ENCODE assay signal across 9 cellular contexts in the genomic region with DNA sequence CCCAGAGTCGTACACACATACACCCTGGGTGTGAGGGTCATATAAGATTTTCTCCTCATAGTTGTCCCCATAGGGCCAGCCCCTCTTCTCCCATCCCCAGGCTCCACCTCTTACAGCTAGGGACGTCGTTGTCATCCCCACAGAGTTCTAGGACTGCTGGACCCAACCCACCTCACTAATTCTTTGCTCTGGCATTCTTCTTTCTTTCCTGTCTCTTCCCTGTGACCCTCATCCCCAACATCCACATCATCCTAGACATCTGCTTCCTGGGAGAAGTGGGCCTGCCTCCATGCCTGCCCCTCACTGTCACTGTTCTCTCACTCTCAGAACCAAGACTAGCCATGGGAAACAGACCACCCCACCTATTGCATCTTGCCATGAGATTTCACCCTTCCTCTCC. TPM values are rescaled to one million over a fixed set of nuclear protein-coding genes. Genes with fewer than 3 reads are reported as not detected.
A peak's percentile ranks its signal among the peaks of the same experiment; 100 is the strongest.
DNase-seq lines count a peak whose midpoint lies in the region; ATAC-seq and TF ChIP-seq lines count a peak whose summit lies in the region.
"Had no signal": no experiment of that assay in that cellular context is flagged by ENCODE, and none has a peak within 500 bp of the region (broad histone marks: within the 10 kb centered on the region; RNA-seq: fewer than 3 reads in every experiment).

No MANE protein-coding gene starts in this region.

- H3K4me3 ChIP-seq in BLaER1 treated with 17β-estradiol and CSF1 and Interleukin-3, amounts not matched to agents 10 nM and 100 nM, result peak overlapping the region; percentile 80 to 99 (median 93)
- H3K4me3 ChIP-seq in NT2/D1 (ENCODE audit: insufficient read length, low read depth) (peak overlapping the region; percentile 96), endodermal cell (ENCODE audit: low read length) (peak overlapping the region; percentile 96), neuron (ENCODE audit: low read length) (peak overlapping the region; percentile 95)

- peak overlapping the region; percentile 78 to 93 (median 88) for H3K9ac ChIP-seq in BLaER1 treated with 17β-estradiol and CSF1 and Interleukin-3, amounts not matched to agents 10 nM and 100 nM
- H3K9ac ChIP-seq in NT2/D1 (ENCODE audit: insufficient read length, low read depth), result peak overlapping the region; percentile 92
- peak overlapping the region; percentile 75 for H3K9ac ChIP-seq in endodermal cell (ENCODE audit: extremely low read depth, low read length, poor library complexity, severe bottlenecking)

- no peak overlapping the region for H2AFZ ChIP-seq in neuron (ENCODE audit: low read depth, low read length)

- H3K9me3 Mint-ChIP-seq in endodermal cell, result no peaks in the 10 kb centered on the region

- CTCF ChIA-PET in HEK293T (lab: Yijun Ruan, JAX), result no interaction called here

- 47 to 58% methylated on average over 3 of the region's 3 CpGs for WGBS in endodermal cell (ENCODE audit: insufficient coverage in 1 of 2, insufficient read length in 1 of 2), 2 experiments

- peaks cover 25% of the 10 kb centered on the region for H3K4me1 Mint-ChIP-seq in endodermal cell

- peaks cover 11 to 50% (median 27%) of the 10 kb centered on the region in 11 experiments; a peak in 15 of 22 replicates for H4K20me1 ChIP-seq in BLaER1 treated with 17β-estradiol and CSF1 and Interleukin-3, amounts not matched to agents 10 nM and 100 nM

- peaks cover 51 to 61% (median 54%) of the 10 kb centered on the region in 10 experiments for H3K4me1 ChIP-seq in BLaER1 treated with 17β-estradiol and CSF1 and Interleukin-3, amounts not matched to agents 10 nM and 100 nM
- H3K4me1 ChIP-seq in NT2/D1 (ENCODE audit: insufficient read depth, insufficient read length), result peaks cover 6% of the 10 kb centered on the region
- H3K4me1 ChIP-seq in endodermal cell (ENCODE audit: control insufficient read depth, insufficient read depth, low read length), result peaks cover 4% of the 10 kb centered on the region
- H3K4me1 ChIP-seq in neuron (ENCODE audit: insufficient read depth, low read length), result peaks cover 30% of the 10 kb centered on the region

- POLR2A ChIA-PET in HEK293T (lab: Yijun Ruan, JAX), result no interaction called here

- peaks cover 19% of the 10 kb centered on the region for H3K27me3 Mint-ChIP-seq in endodermal cell (ENCODE audit: insufficient read depth)

- no peak for TF ChIP-seq CTCF in endodermal cell (conservative IDR thresholded peaks at IDR 0.05)

- H3K36me3 Mint-ChIP-seq in endodermal cell (ENCODE audit: low read depth), result peaks cover 8% of the 10 kb centered on the region

- peak overlapping the region; percentile 97 for H3K4me3 Mint-ChIP-seq in endodermal cell

- peak overlapping the region; percentile 88 to 99 (median 98) for H3K4me2 ChIP-seq in BLaER1 treated with 17β-estradiol and CSF1 and Interleukin-3, amounts not matched to agents 10 nM and 100 nM

- ATAC-seq in HG02759 (IDR thresholded peaks at IDR 0.05; ENCODE audit: unreplicated experiment), result no peak

- DNase-seq in NT2/D1 (ENCODE audit: low read depth, low spot score) (no peak), endodermal cell (no peak), HEK293T (ENCODE audit: extremely low spot score) (no peak)
- DNase-seq in stimulated activated CD4-positive, alpha-beta T cell treated with anti-CD3 and anti-CD28 coated beads, Interleukin-4, amount 100 ng/mL, for 1 hour, result no peak
- no peak for DNase-seq in activated CD4-positive, CD25-positive, alpha-beta regulatory T cell (lab: John Stamatoyannopoulos, UW)
- DNase-seq: NCI-H1930 had no signal

- H3K9me3 ChIP-seq in BLaER1 treated with 17β-estradiol and CSF1 and Interleukin-3, amounts not matched to agents 10 nM and 100 nM (replicated peaks in 1 of 11), result no peaks in the 10 kb centered on the region
- H3K9me3 ChIP-seq in NT2/D1 (ENCODE audit: insufficient read depth, low read length) (no peaks in the 10 kb centered on the region), endodermal cell (ENCODE audit: control insufficient read depth, low read length) (no peaks in the 10 kb centered on the region), neuron (ENCODE audit: low read length) (no peaks in the 10 kb centered on the region)

- H3K27me3 ChIP-seq in BLaER1 treated with 17β-estradiol and CSF1 and Interleukin-3, amounts not matched to agents 10 nM and 100 nM, result no peaks in the 10 kb centered on the region
- H3K27me3 ChIP-seq in NT2/D1 (ENCODE audit: insufficient read depth, insufficient read length) (no peaks in the 10 kb centered on the region), endodermal cell (ENCODE audit: control insufficient read depth, insufficient read depth, low read length, poor library complexity, severe bottlenecking) (no peaks in the 10 kb centered on the region), neuron (ENCODE audit: insufficient read depth, low read length) (no peaks in the 10 kb centered on the region)

- peak overlapping the region; percentile 66 to 88 (median 82); a peak in 18 of 22 replicates for H3K27ac ChIP-seq in BLaER1 treated with 17β-estradiol and CSF1 and Interleukin-3, amounts not matched to agents 10 nM and 100 nM
- no peak overlapping the region for H3K27ac ChIP-seq in endodermal cell (ENCODE audit: low read depth, low read length)

- H3K27ac Mint-ChIP-seq in endodermal cell, result peak overlapping the region; percentile 95

- H3K36me3 ChIP-seq in BLaER1 treated with 17β-estradiol and CSF1 and Interleukin-3, amounts not matched to agents 10 nM and 100 nM, result peaks cover 23 to 45% (median 30%) of the 10 kb centered on the region in 11 experiments; a peak in 21 of 22 replicates
- H3K36me3 ChIP-seq in NT2/D1 (ENCODE audit: insufficient read depth, insufficient read length, low read length), result peaks cover 38% of the 10 kb centered on the region
- H3K36me3 ChIP-seq in endodermal cell (ENCODE audit: control insufficient read depth, insufficient read depth, low read length), result peaks cover 10% of the 10 kb centered on the region
- peaks cover 17% of the 10 kb centered on the region for H3K36me3 ChIP-seq in neuron (ENCODE audit: insufficient read depth, low read length)

TF ChIP-seq in HEK293T, 16 proteins besides CTCF, POLR2A, EP300 and RAD21:
- no peak for TF ChIP-seq ARNT (IDR thresholded peaks at IDR 0.05)
- no peak for TF ChIP-seq BHLHE40 (IDR thresholded peaks at IDR 0.05; ENCODE audit: borderline replicate concordance)
- TF ChIP-seq PKNOX1 (IDR thresholded peaks at IDR 0.05), result no peak
- no peak for TF ChIP-seq SUZ12 (IDR thresholded peaks at IDR 0.05)

RNA-seq across cellular contexts. Expression of gene PSMF1, which starts 1.1 kb away (rescaled TPM):
- total RNA-seq in endodermal cell, result 10 to 100 TPM; 72.5 to 84.7 TPM
- 57.3 TPM for polyA plus RNA-seq in endodermal cell (2013, experiment 1 of 2)
- 52.1 TPM for polyA plus RNA-seq in endodermal cell (2013, experiment 2 of 2)
